11 cellular contexts compared by ENCODE assay signal in the genomic region with DNA sequence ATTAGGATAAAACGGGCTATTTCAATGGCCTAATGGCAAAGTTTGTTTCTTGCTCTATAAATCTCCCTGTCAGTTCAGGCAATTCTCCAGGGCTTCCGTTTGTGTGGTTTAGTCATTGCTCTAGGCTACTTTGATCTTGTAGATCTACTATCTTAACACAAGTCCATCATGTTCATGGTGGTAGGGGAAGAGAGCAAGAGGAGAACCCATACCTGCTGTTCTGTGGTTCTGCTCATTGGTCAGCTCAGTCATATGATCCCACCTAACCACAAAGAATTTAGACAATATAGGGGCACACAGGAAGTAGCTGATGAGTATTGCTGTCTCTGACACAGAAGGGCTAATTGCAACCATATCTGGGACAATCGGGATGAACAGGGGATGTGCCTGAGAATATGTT. TPM values are rescaled to one million over a fixed set of nuclear protein-coding genes. Genes with fewer than 3 reads are reported as not detected.
DNase-seq lines count a peak whose midpoint lies in the region; ATAC-seq, FAIRE-seq and TF ChIP-seq lines count a peak whose summit lies in the region.
"Had no signal": no experiment of that assay in that cellular context is flagged by ENCODE, and none has a peak within 500 bp of the region (broad histone marks: within the 10 kb centered on the region; RNA-seq: fewer than 3 reads in every experiment).

No MANE protein-coding gene starts in this region.

- H3K4me1 Mint-ChIP-seq in astrocyte (ENCODE audit: low read depth, unreplicated experiment): peaks cover 2% of the 10 kb centered on the region
- H3K4me1 Mint-ChIP-seq in activated CD4-positive, alpha-beta T cell treated with anti-CD3 and anti-CD28 coated beads, Interleukin-2, amount 10 ng/mL, durations not matched to agents 7 days and 5 days: peaks cover 11% of the 10 kb centered on the region

- no peaks in the 10 kb centered on the region for H3K36me3 ChIP-seq in astrocyte (ENCODE audit: insufficient read depth, low read length)
- H3K36me3 ChIP-seq: esophagus muscularis mucosa had no signal

- no peak overlapping the region for H3K4me3 ChIP-seq in AG10803 (ENCODE audit: low read length)
- H3K4me3 ChIP-seq in astrocyte (ENCODE audit: insufficient read depth, low read depth, low read length): no peak overlapping the region
- H3K4me3 ChIP-seq: esophagus muscularis mucosa had no signal

- TF ChIP-seq CTCF in AG10803 (conservative IDR thresholded peaks at IDR 0.05; ENCODE audit: low read length): no peak
- no peak for TF ChIP-seq CTCF in astrocyte (IDR thresholded peaks at IDR 0.05; ENCODE audit: insufficient read depth, low read depth, low read length)

- DNase-seq in AG10803 (ENCODE audit: low read depth) (peak; percentile 66), KBM-7 (peak; percentile 75), astrocyte (ENCODE audit: low read depth) (peak; percentile 58), medulla oblongata (ENCODE audit: extremely low spot score) (no peak), GOT3 (lab: John Stamatoyannopoulos, UW) (no peak)
- DNase-seq in stimulated activated CD4-positive, alpha-beta T cell treated with anti-CD3 and anti-CD28 coated beads, Interleukin-12 subunit alpha, Interleukin-12 subunit beta, amount 100 ng/mL, for 4 hours: no peak
- DNase-seq in activated CD4-positive, alpha-beta T cell treated with anti-CD3 and anti-CD28 coated beads, Interleukin-2, amount 10 ng/mL, durations not matched to agents 7 days and 5 days: no peak
- DNase-seq: activated gamma-delta T cell treated with Interleukin-2 at 50 U/mL for 16 hours; CD4-positive, alpha-beta T cell had no signal

- peaks cover 7% of the 10 kb centered on the region for H3K4me1 ChIP-seq in astrocyte (ENCODE audit: insufficient read depth, low read length)

- H3K27ac ChIP-seq in astrocyte (ENCODE audit: low read depth, low read length): no peak overlapping the region
- H3K27ac ChIP-seq: esophagus muscularis mucosa had no signal

- peaks cover 2% of the 10 kb centered on the region for H3K9me3 Mint-ChIP-seq in astrocyte (ENCODE audit: unreplicated experiment)
- no peaks in the 10 kb centered on the region for H3K9me3 Mint-ChIP-seq in activated CD4-positive, alpha-beta T cell treated with anti-CD3 and anti-CD28 coated beads, Interleukin-2, amount 10 ng/mL, durations not matched to agents 7 days and 5 days
- H3K9me3 Mint-ChIP-seq: CD4-positive, alpha-beta T cell had no signal

- no peaks in the 10 kb centered on the region for H3K9me3 ChIP-seq in astrocyte (ENCODE audit: insufficient read depth, low read depth, low read length)
- H3K9me3 ChIP-seq: esophagus muscularis mucosa had no signal

- H4K20me1 ChIP-seq in astrocyte (ENCODE audit: insufficient read depth, low read length): no peaks in the 10 kb centered on the region

- H3K79me2 ChIP-seq in astrocyte (ENCODE audit: insufficient read depth, low read length): no peaks in the 10 kb centered on the region

- H3K27me3 ChIP-seq in astrocyte (ENCODE audit: insufficient read depth, low read length): no peaks in the 10 kb centered on the region

- H2AFZ ChIP-seq in astrocyte (ENCODE audit: low read depth, low read length): no peak overlapping the region

- H3K4me2 ChIP-seq in astrocyte (ENCODE audit: low read length): no peak overlapping the region

- no peak overlapping the region for H3K27ac Mint-ChIP-seq in astrocyte (ENCODE audit: unreplicated experiment)
- no peak overlapping the region for H3K27ac Mint-ChIP-seq in activated CD4-positive, alpha-beta T cell treated with anti-CD3 and anti-CD28 coated beads, Interleukin-2, amount 10 ng/mL, durations not matched to agents 7 days and 5 days
- H3K27ac Mint-ChIP-seq: CD4-positive, alpha-beta T cell had no signal

- POLR2A ChIA-PET in activated CD4-positive, alpha-beta T cell treated with anti-CD3 and anti-CD28 coated beads, Interleukin-2, amount 10 ng/mL, durations not matched to agents 7 days and 5 days (lab: Charles Lee): no interaction called here

- no peaks in the 10 kb centered on the region for H3K36me3 Mint-ChIP-seq in astrocyte (ENCODE audit: low read depth, unreplicated experiment)
- peaks cover 11% of the 10 kb centered on the region for H3K36me3 Mint-ChIP-seq in activated CD4-positive, alpha-beta T cell treated with anti-CD3 and anti-CD28 coated beads, Interleukin-2, amount 10 ng/mL, durations not matched to agents 7 days and 5 days (ENCODE audit: low read depth)

- peak; percentile 32 for ATAC-seq in GM18861 (IDR thresholded peaks at IDR 0.05; ENCODE audit: unreplicated experiment)

- FAIRE-seq in astrocyte (lab: Jason Lieb, UNC): no peak

- H3K9ac ChIP-seq in astrocyte (ENCODE audit: low read length): no peak overlapping the region

- H3K27me3 Mint-ChIP-seq in astrocyte (ENCODE audit: low read depth, unreplicated experiment): no peaks in the 10 kb centered on the region
- peaks cover 6% of the 10 kb centered on the region for H3K27me3 Mint-ChIP-seq in activated CD4-positive, alpha-beta T cell treated with anti-CD3 and anti-CD28 coated beads, Interleukin-2, amount 10 ng/mL, durations not matched to agents 7 days and 5 days

- in situ Hi-C loops in KBM-7 (cut with MboI; ENCODE audit: low pct_unique_long_range_greater_than_20kb, low sequenced_read_pairs): no loop called here

- H3K4me3 Mint-ChIP-seq in astrocyte (ENCODE audit: unreplicated experiment): no peak overlapping the region
- H3K4me3 Mint-ChIP-seq in activated CD4-positive, alpha-beta T cell treated with anti-CD3 and anti-CD28 coated beads, Interleukin-2, amount 10 ng/mL, durations not matched to agents 7 days and 5 days: no peak overlapping the region
- H3K4me3 Mint-ChIP-seq: CD4-positive, alpha-beta T cell had no signal

- CTCF ChIA-PET in activated CD4-positive, alpha-beta T cell treated with anti-CD3 and anti-CD28 coated beads, Interleukin-2, amount 10 ng/mL, durations not matched to agents 7 days and 5 days (lab: Charles Lee): no interaction called here

RNA-seq across cellular contexts. Expression of a gene that starts 4.9 kb away (rescaled TPM):
- total RNA-seq in astrocyte: 35.2 and 39.9 TPM in 2 replicates
- total RNA-seq in activated CD4-positive, alpha-beta T cell treated with anti-CD3 and anti-CD28 coated beads, Interleukin-2, amount 10 ng/mL, durations not matched to agents 7 days and 5 days: 100 to 1,000 TPM; 246 to 282 TPM

Comparison
In these comparisons a context has a peak if more than half of its experiments do, and no peak if none do; other contexts are left out.
1. DNase-seq: peak in AG10803 (single experiment), KBM-7 (single experiment) and astrocyte (single experiment); none in medulla oblongata (single experiment), stimulated activated CD4-positive, alpha-beta T cell treated with anti-CD3 and anti-CD28 coated beads, Interleukin-12 subunit alpha, Interleukin-12 subunit beta, amount 100 ng/mL, for 4 hours (single experiment), GOT3 (single experiment) and activated CD4-positive, alpha-beta T cell treated with anti-CD3 and anti-CD28 coated beads, Interleukin-2, amount 10 ng/mL, durations not matched to agents 7 days and 5 days (single experiment).